ENCODE assay signal across 12 cellular contexts in genomic region chr22:42938976-42939375, GRCh38.
DNase-seq lines count a peak whose midpoint lies in the region; ATAC-seq and TF ChIP-seq lines count a peak whose summit lies in the region.
"Had no signal": no experiment of that assay in that cellular context is flagged by ENCODE, and none has a peak within 500 bp of the region (broad histone marks: within the 10 kb centered on the region; RNA-seq: fewer than 3 reads in every experiment).

No MANE protein-coding gene starts in this region.

- no peak for DNase-seq in RWPE1 (ENCODE audit: low spot score)
- no peak for DNase-seq in endothelial cell (ENCODE audit: low spot score)
- peak in 1 of 2 donors; percentile 70 for DNase-seq in tibial artery
- DNase-seq in KBM-7: no peak
- DNase-seq in NCI-H1092 (lab: John Stamatoyannopoulos, UW): no peak
- DNase-seq: DMS 273 treated with DMSO at 0.1 percent for 48 hours; foreskin melanocyte; NCI-H1436 treated with DMSO at 0.1 percent for 48 hours; stimulated activated naive B cell treated with anti-CD40 and anti-IgM and Interleukin-4, amounts not matched to agents 10 μg/mL and 1 μg/mL and 100 μg/mL, for 72 hours had no signal

- no peaks in the 10 kb centered on the region for H3K36me3 Mint-ChIP-seq in endothelial cell (ENCODE audit: low read depth, unreplicated experiment)

- no peaks in the 10 kb centered on the region for H3K9me3 ChIP-seq in muscle layer of colon (ENCODE audit: low read length)
- no peaks in the 10 kb centered on the region for H3K9me3 ChIP-seq in tibial artery

- H3K27me3 Mint-ChIP-seq in endothelial cell (ENCODE audit: unreplicated experiment): no peaks in the 10 kb centered on the region
- H3K27me3 Mint-ChIP-seq: stimulated activated naive B cell treated with anti-CD40 and anti-IgM and Interleukin-4, amounts not matched to agents 10 μg/mL and 1 μg/mL and 100 μg/mL, for 72 hours had no signal

- intact Hi-C loops in tibial artery (cut with DNase I; ENCODE audit: low total_unique reads): no loop called here

- peaks cover 32% of the 10 kb centered on the region for H3K4me1 Mint-ChIP-seq in endothelial cell (ENCODE audit: unreplicated experiment)

- POLR2A ChIA-PET in RWPE1 (lab: Yijun Ruan, JAX; ENCODE audit: low non-redundant PET): no interaction called here

- CTCF ChIA-PET in RWPE1 (lab: Yijun Ruan, JAX): no interaction called here

- H3K4me3 Mint-ChIP-seq in endothelial cell (ENCODE audit: unreplicated experiment): no peak overlapping the region
- H3K4me3 Mint-ChIP-seq: stimulated activated naive B cell treated with anti-CD40 and anti-IgM and Interleukin-4, amounts not matched to agents 10 μg/mL and 1 μg/mL and 100 μg/mL, for 72 hours had no signal

- H3K27ac ChIP-seq in RWPE1 (peak overlapping the region; percentile 86), muscle layer of colon (ENCODE audit: low read depth, low read length) (peak overlapping the region; percentile 89), tibial artery (peak overlapping the region; percentile 95 to 96)

- no peak for TF ChIP-seq CTCF in RWPE1 (conservative IDR thresholded peaks at IDR 0.05; ENCODE audit: low read depth)
- no peak for TF ChIP-seq CTCF in endothelial cell (IDR thresholded peaks at IDR 0.05; ENCODE audit: unreplicated experiment)
- TF ChIP-seq CTCF in tibial artery (IDR thresholded peaks at IDR 0.05): no peak

- no peak overlapping the region for H3K4me3 ChIP-seq in muscle layer of colon (ENCODE audit: low read depth in 1 of 2, low read length in 2 of 2)
- no peak overlapping the region for H3K4me3 ChIP-seq in tibial artery

- peaks cover 68% of the 10 kb centered on the region for H3K4me1 ChIP-seq in muscle layer of colon (ENCODE audit: insufficient read depth, low read length)
- H3K4me1 ChIP-seq in tibial artery: peaks cover 7 to 100% (median 97%) of the 10 kb centered on the region in 4 donors

- no peaks in the 10 kb centered on the region for H3K27me3 ChIP-seq in muscle layer of colon (ENCODE audit: control insufficient read depth in 1 of 2, insufficient read depth in 2 of 2, low read length in 2 of 2)
- no peaks in the 10 kb centered on the region for H3K27me3 ChIP-seq in tibial artery

- no peak for ATAC-seq in HG03108 (IDR thresholded peaks at IDR 0.05; ENCODE audit: unreplicated experiment)
- ATAC-seq in GM18873 (IDR thresholded peaks at IDR 0.05; ENCODE audit: low FRiP score, unreplicated experiment): no peak
- ATAC-seq: stimulated activated naive B cell treated with anti-CD40 and anti-IgM and Interleukin-4, amounts not matched to agents 10 μg/mL and 1 μg/mL and 100 μg/mL, for 72 hours had no signal

- no peak overlapping the region for H3K9ac ChIP-seq in muscle layer of colon (ENCODE audit: low read length)

- H3K27ac Mint-ChIP-seq in endothelial cell (ENCODE audit: unreplicated experiment): peak overlapping the region; percentile 81
- H3K27ac Mint-ChIP-seq: stimulated activated naive B cell treated with anti-CD40 and anti-IgM and Interleukin-4, amounts not matched to agents 10 μg/mL and 1 μg/mL and 100 μg/mL, for 72 hours had no signal

- no peaks in the 10 kb centered on the region for H3K9me3 Mint-ChIP-seq in endothelial cell (ENCODE audit: unreplicated experiment)

- H3K36me3 ChIP-seq in muscle layer of colon (ENCODE audit: insufficient read depth, low read length) (no peaks in the 10 kb centered on the region), tibial artery (no peaks in the 10 kb centered on the region)

- in situ Hi-C loops in KBM-7 (cut with MboI; ENCODE audit: low pct_unique_long_range_greater_than_20kb, low sequenced_read_pairs): no loop called here
